Comparison of ENCODE assay signal across 23 cellular contexts in genomic region chr5:160749026-160749425, GRCh38.
"Had no signal": no experiment of that assay in that cellular context is flagged by ENCODE, and none has a peak within 500 bp of the region (broad histone marks: within the 10 kb centered on the region; RNA-seq: fewer than 3 reads in every experiment).

No MANE protein-coding gene starts in this region.

- H3K36me3 ChIP-seq: cardiac muscle cell had no signal

- H3K9me3 Mint-ChIP-seq: activated naive CD4-positive, alpha-beta T cell treated with anti-CD3 and anti-CD28 coated beads, Interleukin-2, amount 50 U/mL, for 72 hours; activated naive CD8-positive, alpha-beta T cell treated with anti-CD3 and anti-CD28 coated beads, Interleukin-2, amount 50 U/mL, for 24 hours; activated T-cell treated with anti-CD3 and anti-CD28 coated beads, Interleukin-2, amount 50 U/mL, for 24 hours; activated T-helper 1 cell treated with anti-CD3 and anti-CD28 coated beads, Interleukin-12 subunit alpha, Interleukin-12 subunit beta, Interleukin-2, Interleukin-4 antibody, amounts not matched to agents 30 ng/mL and 10 ng/mL and 1 ng/mL, durations not matched to agents 14 hours and 24 hours and 36 hours; brain had no signal

- H3K27ac ChIP-seq: cardiac muscle cell, SK-N-MC, VCaP had no signal

- H3K4me1 Mint-ChIP-seq: activated naive CD8-positive, alpha-beta T cell treated with anti-CD3 and anti-CD28 coated beads, Interleukin-2, amount 50 U/mL, for 24 hours had no signal

- H3K36me3 Mint-ChIP-seq: activated naive CD4-positive, alpha-beta T cell treated with anti-CD3 and anti-CD28 coated beads, Interleukin-2, amount 50 U/mL, for 72 hours; brain had no signal

- ATAC-seq: activated CD8-positive, alpha-beta T cell treated with anti-CD3 and anti-CD28 coated beads, Interleukin-2, amount 10 ng/mL, durations not matched to agents 7 days and 5 days; activated naive CD4-positive, alpha-beta T cell treated with anti-CD3 and anti-CD28 coated beads, Interleukin-2, amount 50 U/mL, for 72 hours; activated naive CD8-positive, alpha-beta T cell treated with anti-CD3 and anti-CD28 coated beads, Interleukin-2, amount 50 U/mL, for 24 hours; Right ventricle myocardium inferior had no signal

- H3K4me3 Mint-ChIP-seq: activated CD8-positive, alpha-beta T cell treated with anti-CD3 and anti-CD28 coated beads, Interleukin-2, amount 10 ng/mL, durations not matched to agents 7 days and 5 days; activated naive CD8-positive, alpha-beta T cell treated with anti-CD3 and anti-CD28 coated beads, Interleukin-2, amount 50 U/mL, for 24 hours; activated T-cell treated with anti-CD3 and anti-CD28 coated beads, Interleukin-2, amount 50 U/mL, for 24 hours; activated T-helper 1 cell treated with anti-CD3 and anti-CD28 coated beads, Interleukin-12 subunit alpha, Interleukin-12 subunit beta, Interleukin-2, Interleukin-4 antibody, amounts not matched to agents 30 ng/mL and 10 ng/mL and 1 ng/mL, durations not matched to agents 14 hours and 24 hours and 36 hours had no signal

- H3K27ac Mint-ChIP-seq: activated CD8-positive, alpha-beta T cell treated with anti-CD3 and anti-CD28 coated beads, Interleukin-2, amount 10 ng/mL, durations not matched to agents 7 days and 5 days; activated naive CD4-positive, alpha-beta T cell treated with anti-CD3 and anti-CD28 coated beads, Interleukin-2, amount 50 U/mL, for 72 hours; activated naive CD8-positive, alpha-beta T cell treated with anti-CD3 and anti-CD28 coated beads, Interleukin-2, amount 50 U/mL, for 24 hours; activated T-cell treated with anti-CD3 and anti-CD28 coated beads, Interleukin-2, amount 50 U/mL, for 24 hours; activated T-helper 1 cell treated with anti-CD3 and anti-CD28 coated beads, Interleukin-12 subunit alpha, Interleukin-12 subunit beta, Interleukin-2, Interleukin-4 antibody, amounts not matched to agents 30 ng/mL and 10 ng/mL and 1 ng/mL, durations not matched to agents 14 hours and 24 hours and 36 hours had no signal

- H3K4me3 ChIP-seq: cardiac muscle cell, SK-N-MC had no signal

- DNase-seq: activated CD4-positive, alpha-beta T cell treated with anti-CD3 and anti-CD28 coated beads for 4 hours; activated CD4-positive, alpha-beta T cell treated with anti-CD3 and anti-CD28 coated beads, Interleukin-2, amount 50 U/mL, for 4 hours; activated CD8-positive, alpha-beta T cell treated with anti-CD3 and anti-CD28 coated beads, Interleukin-2, amount 10 ng/mL, durations not matched to agents 7 days and 5 days; activated effector memory CD4-positive, alpha-beta T cell treated with Interleukin-2 at 50 U/mL for 16 hours; activated naive CD4-positive, alpha-beta T cell treated with Interleukin-2 at 50 U/mL for 16 hours; activated naive CD8-positive, alpha-beta T cell treated with anti-CD3 and anti-CD28 coated beads, Interleukin-2, amount 50 U/mL, for 24 hours; activated T-cell treated with anti-CD3 and anti-CD28 coated beads, Interleukin-2, amount 50 U/mL, for 24 hours; amniotic stem cell; NCI-H1105 treated with DMSO at 0.1 percent for 48 hours; NCI-H1436 treated with DMSO at 0.1 percent for 48 hours; NCI-H187; NCI-H2081 treated with DMSO at 0.1 percent for 48 hours; NCI-H446; NCI-H774; RPMI8226; T-helper 1 cell had no signal
